Comparison of ENCODE assay signal across 8 cellular contexts in genomic region chr7:44986218-44987053, GRCh38. TPM values are rescaled to one million over a fixed set of nuclear protein-coding genes. Genes with fewer than 3 reads are reported as not detected.
DNase-seq lines count a peak whose midpoint lies in the region; ATAC-seq and TF ChIP-seq lines count a peak whose summit lies in the region.

No MANE protein-coding gene starts in this region.

- DNase-seq in NCI-H128 (lab: John Stamatoyannopoulos, UW; ENCODE audit: unreplicated experiment) (peak; percentile 89), T-cell (peak; percentile 91 to 98 (median 96)), amniotic stem cell (lab: John Stamatoyannopoulos, UW) (peak; percentile 77), left ventricle myocardium superior (peak; percentile 98), prostate gland (ENCODE audit: low spot score) (peak; percentile 88)

- CTCF ChIA-PET in T-cell (lab: Charles Lee): interaction anchor here (0.6 to 0.8 kb wide), 3 partner anchors 14 to 47 kb away, joined by 4 to 7 read pairs (median 5); no protein-coding TSS in a partner anchor

- peaks cover 9 to 12% of the 10 kb centered on the region in 2 donors for H3K36me3 ChIP-seq in prostate gland
- H3K36me3 ChIP-seq in urinary bladder (ENCODE audit: insufficient read depth): no peaks in the 10 kb centered on the region

- H3K27ac ChIP-seq in prostate gland (peak overlapping the region; percentile 92), urinary bladder (ENCODE audit: low read depth) (peak overlapping the region; percentile 83)

- peak; percentile 96 for ATAC-seq in HG02759 (IDR thresholded peaks at IDR 0.05; ENCODE audit: unreplicated experiment)
- peak; percentile 96 to 99 (median 98) for ATAC-seq in T-cell (replicated peaks in 1 of 4)
- peak; percentile 99 for ATAC-seq in left ventricle myocardium superior

- intact Hi-C loops in left ventricle myocardium superior (cut with micrococcal nuclease): loop anchor here (10.0 kb wide), 1 partner anchor 128 kb away; the partner anchor contains the start of gene TBRG4
- intact Hi-C loops in prostate gland (cut with DNase I): loop anchor here (5.0 to 10.0 kb wide), 2 partner anchors 99 to 382 kb away; partner anchors contain the start of genes OGDH and PURB

- POLR2A ChIA-PET in T-cell (lab: Charles Lee): interaction anchor here (0.6 to 1.5 kb wide), 9 partner anchors 8 to 348 kb away, joined by 3 to 5 read pairs (median 3); no protein-coding TSS in a partner anchor

- H3K4me3 ChIP-seq in GM12875 (ENCODE audit: low read depth, low read length) (peak overlapping the region; percentile 98), prostate gland (peak overlapping the region; percentile 40 to 52), urinary bladder (ENCODE audit: low read depth, low read length) (peak overlapping the region; percentile 33)

- H3K9me3 Mint-ChIP-seq in T-cell: no peaks in the 10 kb centered on the region

- under 1% methylated on average over 55 of the region's 68 CpGs for WGBS in prostate gland
- WGBS in urinary bladder: under 1% methylated on average over 68 of the region's 68 CpGs

- H3K27ac Mint-ChIP-seq in T-cell: peak overlapping the region; percentile 97

- H3K9me3 ChIP-seq in prostate gland: no peaks in the 10 kb centered on the region

- H3K4me1 ChIP-seq in prostate gland (replicated peaks) (peaks cover 4% of the 10 kb centered on the region), urinary bladder (ENCODE audit: insufficient read depth) (no peaks in the 10 kb centered on the region)

- peaks cover 41% of the 10 kb centered on the region for H3K36me3 Mint-ChIP-seq in T-cell

- no peaks in the 10 kb centered on the region for H3K27me3 Mint-ChIP-seq in T-cell

- peaks cover 50 to 65% (median 54%) of the 10 kb centered on the region in 3 donors for H3K4me1 Mint-ChIP-seq in T-cell

- H3K27me3 ChIP-seq in prostate gland (replicated peaks; ENCODE audit: insufficient read depth): no peaks in the 10 kb centered on the region

- peak; percentile 91 for TF ChIP-seq POLR2A in prostate gland (IDR thresholded peaks at IDR 0.05)

- peak overlapping the region; percentile 91 to 97 (median 94) for H3K4me3 Mint-ChIP-seq in T-cell

- TF ChIP-seq CTCF in GM12875 (IDR thresholded peaks at IDR 0.05; ENCODE audit: borderline replicate concordance, insufficient read depth, low read depth, low read length): no peak
- no peak for TF ChIP-seq CTCF in prostate gland (IDR thresholded peaks at IDR 0.05)

RNA-seq across cellular contexts. Expression of gene MYO1G, which starts 7.6 kb away (rescaled TPM):
- total RNA-seq in T-cell (100 to 1,000 TPM; 183 to 272 (median 192) TPM), left ventricle myocardium superior (1.3 TPM), prostate gland (1 to 10 TPM; 1.9 to 2.7 TPM), urinary bladder (1.8 TPM)
- 3.6 TPM for polyA plus RNA-seq in urinary bladder

RNA-seq across cellular contexts. Expression of gene CCM2, which starts 13.6 kb away (rescaled TPM):
- total RNA-seq in T-cell: 100 to 1,000 TPM in 4 of 5 donors, 10 to 100 TPM in 1; 88.6 to 190 (median 167) TPM
- total RNA-seq in left ventricle myocardium superior: 36.7 TPM
- total RNA-seq in prostate gland: 10 to 100 TPM; 30.0 to 83.6 TPM
- 19.5 TPM for total RNA-seq in urinary bladder
- polyA plus RNA-seq in urinary bladder: 42.0 TPM

Comparison
In these comparisons a context has a peak if more than half of its experiments do, and no peak if none do; other contexts are left out.
1. Peak in every context shown above with its lines: DNase-seq, ATAC-seq, H3K4me3 ChIP-seq and H3K27ac ChIP-seq.
2. H3K4me3 ChIP-seq: peak in every context shown above with its lines; median percentile 98 in GM12875; 46 in prostate gland; 33 in urinary bladder.
3. RNA of gene MYO1G, which starts 7.6 kb away (total RNA-seq): 183 to 272 TPM in T-cell; 1.9 to 2.7 TPM in prostate gland, 1.8 TPM in urinary bladder (single experiment) and 1.3 TPM in left ventricle myocardium superior (single experiment); every median in the first group is over 10 times any median in the second.